Comparison of ENCODE assay signal across 1 cellular context in genomic region chr19:4575267-4575793, GRCh38.
TF ChIP-seq lines count a peak whose summit lies in the region.

No MANE protein-coding gene starts in this region.

TF ChIP-seq in HepG2, 621 proteins besides CTCF, POLR2A, EP300 and RAD21 (continued from another document and continues in another):
- TF ChIP-seq ZBTB10 (CRISPR knock-in tag; IDR thresholded peaks at IDR 0.05; ENCODE audit: borderline replicate concordance) (peak; percentile 23; the same call in 1 of the 2 replicates), HOXA5 (CRISPR knock-in tag; IDR thresholded peaks at IDR 0.05) (no peak), LCORL (IDR thresholded peaks at IDR 0.05) (no peak), LCORL (CRISPR knock-in tag; IDR thresholded peaks at IDR 0.05) (no peak), SMARCE1 (IDR thresholded peaks at IDR 0.05; ENCODE audit: borderline replicate concordance) (no peak), NFE2 (CRISPR knock-in tag; IDR thresholded peaks at IDR 0.05) (no peak), NR2C2 (CRISPR knock-in tag; IDR thresholded peaks at IDR 0.05; ENCODE audit: borderline replicate concordance) (no peak), ZNF704 (CRISPR knock-in tag; IDR thresholded peaks at IDR 0.05; ENCODE audit: borderline replicate concordance) (no peak), RNF2 (conservative IDR thresholded peaks at IDR 0.05; ENCODE audit: low read depth) (no peak), JUND (CRISPR knock-in tag; IDR thresholded peaks at IDR 0.05) (peak; percentile 79; the same call in 1 of the 2 replicates), REST (IDR thresholded peaks at IDR 0.05; ENCODE audit: borderline replicate concordance in 1 of 2, low read depth in 1 of 2, low read length in 2 of 2) (no peak), NFRKB (IDR thresholded peaks at IDR 0.05) (no peak), MED13 (CRISPR knock-in tag; IDR thresholded peaks at IDR 0.05) (no peak), DMAP1 (CRISPR knock-in tag; IDR thresholded peaks at IDR 0.05) (no peak), ZBTB1 (CRISPR knock-in tag; IDR thresholded peaks at IDR 0.05; ENCODE audit: borderline replicate concordance) (no peak), ZMAT5 (CRISPR knock-in tag; IDR thresholded peaks at IDR 0.05; ENCODE audit: borderline replicate concordance, low read depth) (no peak), ZNF616 (CRISPR knock-in tag; IDR thresholded peaks at IDR 0.05; ENCODE audit: low read depth) (no peak), FOXM1 (CRISPR knock-in tag; IDR thresholded peaks at IDR 0.05) (no peak), GFI1 (CRISPR knock-in tag; IDR thresholded peaks at IDR 0.05; ENCODE audit: borderline replicate concordance) (no peak), ZNF10 (CRISPR knock-in tag; IDR thresholded peaks at IDR 0.05; ENCODE audit: borderline replicate concordance, low read depth) (no peak), ARNT (IDR thresholded peaks at IDR 0.05) (no peak), NFKB2 (CRISPR knock-in tag; IDR thresholded peaks at IDR 0.05; ENCODE audit: borderline replicate concordance) (0 out of 2 replicates have a peak, but pooled peaks have one; percentile 15), CHCHD3 (CRISPR knock-in tag; IDR thresholded peaks at IDR 0.05) (no peak), ZNF543 (CRISPR knock-in tag; IDR thresholded peaks at IDR 0.05) (no peak), ZNF124 (CRISPR knock-in tag; IDR thresholded peaks at IDR 0.05) (no peak), ZNF501 (CRISPR knock-in tag; IDR thresholded peaks at IDR 0.05) (no peak), ZNF788 (CRISPR knock-in tag; IDR thresholded peaks at IDR 0.05; ENCODE audit: borderline replicate concordance) (no peak), MYNN (CRISPR knock-in tag; IDR thresholded peaks at IDR 0.05; ENCODE audit: low read depth) (no peak), ZNF646 (CRISPR knock-in tag; IDR thresholded peaks at IDR 0.05) (no peak), GTF3A (CRISPR knock-in tag; conservative IDR thresholded peaks at IDR 0.05) (no peak), ZBTB7A (CRISPR knock-in tag; IDR thresholded peaks at IDR 0.05) (no peak), ZHX1 (CRISPR knock-in tag; IDR thresholded peaks at IDR 0.05; ENCODE audit: low read depth) (no peak), ZFP82 (CRISPR knock-in tag; IDR thresholded peaks at IDR 0.05; ENCODE audit: borderline replicate concordance) (no peak), ZNF17 (CRISPR knock-in tag; IDR thresholded peaks at IDR 0.05) (no peak), HMGXB3 (CRISPR knock-in tag; IDR thresholded peaks at IDR 0.05; ENCODE audit: borderline replicate concordance) (no peak), TMF1 (CRISPR knock-in tag; IDR thresholded peaks at IDR 0.05; ENCODE audit: low read depth) (no peak), SOX5 (CRISPR knock-in tag; IDR thresholded peaks at IDR 0.05; ENCODE audit: borderline replicate concordance) (no peak), ZGPAT (CRISPR knock-in tag; IDR thresholded peaks at IDR 0.05) (no peak), ZNF780A (CRISPR knock-in tag; IDR thresholded peaks at IDR 0.05) (no peak)
